ENCODE assay signal across 9 cellular contexts in genomic region chr12:96212456-96213375, GRCh38. TPM values are rescaled to one million over a fixed set of nuclear protein-coding genes. Genes with fewer than 3 reads are reported as not detected.
DNase-seq lines count a peak whose midpoint lies in the region; ATAC-seq and TF ChIP-seq lines count a peak whose summit lies in the region.
"Had no signal": no experiment of that assay in that cellular context is flagged by ENCODE, and none has a peak within 500 bp of the region (broad histone marks: within the 10 kb centered on the region; RNA-seq: fewer than 3 reads in every experiment).

No MANE protein-coding gene starts in this region.

- H3K36me3 ChIP-seq in mammary epithelial cell (ENCODE audit: insufficient read depth, low read length) = peaks cover 5% of the 10 kb centered on the region
- peaks cover 0 to 8% (median 0%) of the 10 kb centered on the region in 5 donors for H3K36me3 ChIP-seq in subcutaneous abdominal adipose tissue (ENCODE audit: control insufficient read depth in 5 of 5, insufficient read depth in 5 of 5, low read length in 5 of 5)

- H3K27ac ChIP-seq in mammary epithelial cell (ENCODE audit: insufficient read depth, low read depth, low read length) (no peak overlapping the region), subcutaneous abdominal adipose tissue (ENCODE audit: low read depth, low read length) (peak overlapping the region; percentile 76)

- H4K20me1 ChIP-seq in mammary epithelial cell (ENCODE audit: insufficient read depth, low read length) = no peaks in the 10 kb centered on the region

- H3K4me3 Mint-ChIP-seq in MCF 10A (ENCODE audit: unreplicated experiment) = no peak overlapping the region
- no peak overlapping the region for H3K4me3 Mint-ChIP-seq in activated CD8-positive, alpha-beta T cell treated with anti-CD3 and anti-CD28 coated beads, Interleukin-2, amount 10 ng/mL, durations not matched to agents 7 days and 5 days
- H3K4me3 Mint-ChIP-seq: dendritic cell treated with granulocyte-macrophage colony-stimulating factor and Interleukin-4, amounts not matched to agents 40 ng/mL and 50 ng/mL, for 4 days had no signal

- H3K27ac Mint-ChIP-seq in MCF 10A (ENCODE audit: low read depth, unreplicated experiment) = peak overlapping the region; percentile 100
- peak overlapping the region; percentile 37 for H3K27ac Mint-ChIP-seq in activated CD8-positive, alpha-beta T cell treated with anti-CD3 and anti-CD28 coated beads, Interleukin-2, amount 10 ng/mL, durations not matched to agents 7 days and 5 days

- no peak for DNase-seq in MCF 10A (ENCODE audit: unreplicated experiment)
- DNase-seq in mammary epithelial cell = no peak
- no peak for DNase-seq in activated CD8-positive, alpha-beta T cell treated with anti-CD3 and anti-CD28 coated beads, Interleukin-2, amount 10 ng/mL, durations not matched to agents 7 days and 5 days
- peak; percentile 31 for DNase-seq in iris pigment epithelial cell (ENCODE audit: low read depth)
- DNase-seq in amniotic stem cell (lab: John Stamatoyannopoulos, UW) = no peak
- DNase-seq in EL = no peak
- no peak for DNase-seq in NCI-H69 (lab: John Stamatoyannopoulos, UW)

- H3K27me3 ChIP-seq in mammary epithelial cell (ENCODE audit: insufficient read depth, low read length) (no peaks in the 10 kb centered on the region), subcutaneous abdominal adipose tissue (ENCODE audit: control insufficient read depth in 5 of 5, insufficient read depth in 4 of 5, low read length in 5 of 5) (no peaks in the 10 kb centered on the region)

- H3K4me3 ChIP-seq in mammary epithelial cell (replicated peaks in 1 of 3; ENCODE audit: insufficient read depth in 1 of 3, low read depth in 2 of 3, low read length in 3 of 3) (no peak overlapping the region), subcutaneous abdominal adipose tissue (ENCODE audit: low read depth in 1 of 5, low read length in 5 of 5) (no peak overlapping the region)

- 91% methylated on average over 10 of the region's 10 CpGs for WGBS in mammary epithelial cell (ENCODE audit: low coverage, missing lambda C conversion rate)

- peaks cover 55% of the 10 kb centered on the region for H3K36me3 Mint-ChIP-seq in MCF 10A (ENCODE audit: insufficient read depth, unreplicated experiment)
- peaks cover 7% of the 10 kb centered on the region for H3K36me3 Mint-ChIP-seq in activated CD8-positive, alpha-beta T cell treated with anti-CD3 and anti-CD28 coated beads, Interleukin-2, amount 10 ng/mL, durations not matched to agents 7 days and 5 days (ENCODE audit: low read depth)

- H3K4me1 ChIP-seq in mammary epithelial cell (ENCODE audit: insufficient read depth, low read length) (peaks cover 56% of the 10 kb centered on the region), subcutaneous abdominal adipose tissue (ENCODE audit: control insufficient read depth in 5 of 5, insufficient read depth in 5 of 5, low read length in 5 of 5) (peaks cover 5 to 95% (median 18%) of the 10 kb centered on the region in 5 donors)

- no peak for TF ChIP-seq CTCF in MCF 10A (IDR thresholded peaks at IDR 0.05; ENCODE audit: unreplicated experiment)
- TF ChIP-seq CTCF in mammary epithelial cell (conservative IDR thresholded peaks at IDR 0.05 in 1 of 2, IDR thresholded peaks at IDR 0.05 in 1 of 2; ENCODE audit: extremely low read depth in 1 of 2, insufficient read depth in 1 of 2, low read depth in 1 of 2, low read length in 2 of 2) = no peak

- no peak overlapping the region for H3K9ac ChIP-seq in mammary epithelial cell (ENCODE audit: insufficient read depth, low read length)
- peak overlapping the region in 1 of 5 donors; percentile 33 for H3K9ac ChIP-seq in subcutaneous abdominal adipose tissue (ENCODE audit: low read length in 5 of 5)

- no peaks in the 10 kb centered on the region for H3K9me3 Mint-ChIP-seq in MCF 10A (ENCODE audit: unreplicated experiment)
- no peaks in the 10 kb centered on the region for H3K9me3 Mint-ChIP-seq in activated CD8-positive, alpha-beta T cell treated with anti-CD3 and anti-CD28 coated beads, Interleukin-2, amount 10 ng/mL, durations not matched to agents 7 days and 5 days (ENCODE audit: insufficient read depth)
- H3K9me3 Mint-ChIP-seq: dendritic cell treated with granulocyte-macrophage colony-stimulating factor and Interleukin-4, amounts not matched to agents 40 ng/mL and 50 ng/mL, for 4 days had no signal

- H3K9me3 ChIP-seq in mammary epithelial cell (replicated peaks; ENCODE audit: insufficient read depth, low read length) = no peaks in the 10 kb centered on the region
- no peaks in the 10 kb centered on the region for H3K9me3 ChIP-seq in subcutaneous abdominal adipose tissue (ENCODE audit: control insufficient read depth in 5 of 5, low read length in 5 of 5)

- peaks cover 99% of the 10 kb centered on the region for H3K79me2 ChIP-seq in mammary epithelial cell (ENCODE audit: insufficient read depth, low read length)

- H3K27me3 Mint-ChIP-seq in MCF 10A (ENCODE audit: insufficient read depth, unreplicated experiment) = no peaks in the 10 kb centered on the region
- no peaks in the 10 kb centered on the region for H3K27me3 Mint-ChIP-seq in activated CD8-positive, alpha-beta T cell treated with anti-CD3 and anti-CD28 coated beads, Interleukin-2, amount 10 ng/mL, durations not matched to agents 7 days and 5 days (ENCODE audit: low read depth)
- H3K27me3 Mint-ChIP-seq: dendritic cell treated with granulocyte-macrophage colony-stimulating factor and Interleukin-4, amounts not matched to agents 40 ng/mL and 50 ng/mL, for 4 days had no signal

- H3K4me1 Mint-ChIP-seq in MCF 10A (ENCODE audit: insufficient read depth, unreplicated experiment) = peaks cover 61% of the 10 kb centered on the region
- peaks cover 70% of the 10 kb centered on the region for H3K4me1 Mint-ChIP-seq in activated CD8-positive, alpha-beta T cell treated with anti-CD3 and anti-CD28 coated beads, Interleukin-2, amount 10 ng/mL, durations not matched to agents 7 days and 5 days (ENCODE audit: low read depth)

- ATAC-seq in activated CD8-positive, alpha-beta T cell treated with anti-CD3 and anti-CD28 coated beads, Interleukin-2, amount 10 ng/mL, durations not matched to agents 7 days and 5 days = no peak

- intact Hi-C loops in MCF 10A (cut with micrococcal nuclease) = no loop called here
- intact Hi-C loops in mammary epithelial cell (cut with micrococcal nuclease) = no loop called here

- CTCF ChIA-PET in MCF 10A (lab: Yijun Ruan, JAX) = interaction anchor here (0.8 to 11.0 kb wide), 11 partner anchors 9 to 333 kb away, joined by 3 to 190 read pairs (median 4); no protein-coding TSS in a partner anchor
- CTCF ChIA-PET in mammary epithelial cell (lab: Charles Lee; ENCODE audit: low non-redundant PET) = no interaction called here
- CTCF ChIA-PET in activated CD8-positive, alpha-beta T cell treated with anti-CD3 and anti-CD28 coated beads, Interleukin-2, amount 10 ng/mL, durations not matched to agents 7 days and 5 days (lab: Charles Lee) = interaction anchor here (0.7 to 7.9 kb wide), 15 partner anchors 8 to 304 kb away, joined by 3 to 130 read pairs (median 4); partner anchors contain the start of genes CDK17 and CFAP54

- no TSS peak for BruUV-seq in MCF 10A (replicated peaks; lab: Mats Ljungman, UMichigan)
- no TSS peak for BruUV-seq in mammary epithelial cell (replicated peaks; lab: Mats Ljungman, UMichigan)

- dilution Hi-C loops in mammary epithelial cell (cut with HindIII; ENCODE audit: low sequenced_read_pairs) = loop anchor here (10.0 kb wide), 1 partner anchor 148 kb away; no protein-coding TSS in a partner anchor

- no peak overlapping the region for H2AFZ ChIP-seq in mammary epithelial cell (ENCODE audit: low read depth, low read length)

- in situ Hi-C loops in mammary epithelial cell (cut with MboI; ENCODE audit: low sequenced_read_pairs in 2 of 2) = loop anchor here (5.0 to 25.0 kb wide), 2 partner anchors 150 to 300 kb away; no protein-coding TSS in a partner anchor

- POLR2A ChIA-PET in MCF 10A (lab: Yijun Ruan, JAX) = interaction anchor here (0.7 to 12.3 kb wide), 9 partner anchors 8 to 1967 kb away, joined by 3 to 187 read pairs (median 3); partner anchors contain the start of gene CDK17
- POLR2A ChIA-PET in activated CD8-positive, alpha-beta T cell treated with anti-CD3 and anti-CD28 coated beads, Interleukin-2, amount 10 ng/mL, durations not matched to agents 7 days and 5 days (lab: Charles Lee) = interaction anchor here (0.7 to 3.9 kb wide), 4 partner anchors 15 to 188 kb away, joined by 3 to 15 read pairs (median 3); partner anchors contain the start of gene CDK17

- H3K4me2 ChIP-seq in mammary epithelial cell (ENCODE audit: insufficient read depth, low read depth, low read length) = no peak overlapping the region

RNA-seq across cellular contexts. Expression of gene ELK3, which starts 18.5 kb away (rescaled TPM):
- total RNA-seq in MCF 10A (2022) (50.1 and 53.2 TPM in 2 replicates), mammary epithelial cell (10 to 100 TPM; 12.8 to 95.1 TPM)
- polyA plus RNA-seq in mammary epithelial cell = 47.2 TPM
- 30.7 TPM for polyA minus RNA-seq in mammary epithelial cell
- total RNA-seq in activated CD8-positive, alpha-beta T cell treated with anti-CD3 and anti-CD28 coated beads, Interleukin-2, amount 10 ng/mL, durations not matched to agents 7 days and 5 days = 10 to 100 TPM; 17.6 to 18.1 TPM
